20 cellular contexts compared by ENCODE assay signal in the genomic region with DNA sequence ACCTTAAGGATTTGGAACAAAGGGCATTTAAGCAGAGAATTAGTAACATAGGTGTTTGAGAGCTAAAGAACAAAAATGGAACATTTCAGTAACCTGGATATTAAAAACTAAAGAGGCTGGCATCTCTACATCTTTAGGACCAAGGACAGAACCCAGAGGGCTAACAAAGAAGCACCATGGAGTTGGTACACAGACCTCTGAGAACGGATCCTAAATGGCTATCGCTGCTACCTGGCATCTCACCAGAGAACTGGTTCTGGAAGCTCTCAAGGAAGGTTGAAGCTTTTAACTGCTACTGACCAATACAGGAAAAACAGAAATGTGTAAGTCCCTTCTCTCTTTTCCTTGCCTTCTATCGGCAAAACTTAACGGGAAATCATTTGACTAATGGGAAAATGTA.
DNase-seq lines count a peak whose midpoint lies in the region; ATAC-seq and TF ChIP-seq lines count a peak whose summit lies in the region.
"Had no signal": no experiment of that assay in that cellular context is flagged by ENCODE, and none has a peak within 500 bp of the region (broad histone marks: within the 10 kb centered on the region; RNA-seq: fewer than 3 reads in every experiment).

No MANE protein-coding gene starts in this region.

- DNase-seq in SK-N-SH = no peak
- peak; percentile 13 for DNase-seq in LNCaP clone FGC (ENCODE audit: low read depth)
- DNase-seq in cerebellar cortex (ENCODE audit: low spot score) = peak; percentile 58
- no peak for DNase-seq in NCI-H146 (lab: John Stamatoyannopoulos, UW)
- DNase-seq in left cardiac atrium = no peak
- no peak for DNase-seq in left lung
- DNase-seq: Caco-2; CD4-positive, CD25-positive, alpha-beta regulatory T cell; CD8-positive, alpha-beta T cell; DMS153; DND-41; GDM1; GM23248; H9; HFFc6 had no signal

- TF ChIP-seq EP300 in SK-N-SH (IDR thresholded peaks at IDR 0.05; ENCODE audit: borderline replicate concordance in 1 of 2, low read depth in 1 of 2, low read length in 1 of 2) = no peak

- H3K9ac ChIP-seq in SK-N-SH = no peak overlapping the region
- H3K9ac ChIP-seq: BLaER1, GM23248 had no signal

- no peak overlapping the region for H3K4me2 ChIP-seq in SK-N-SH
- H3K4me2 ChIP-seq: BLaER1 had no signal

- H3K27ac ChIP-seq in SK-N-SH (ENCODE audit: low read depth in 2 of 2, low read length in 1 of 2) (no peak overlapping the region), left lung (no peak overlapping the region)
- H3K27ac ChIP-seq: 22Rv1, BLaER1, C4-2B, GM23248 had no signal

- ATAC-seq in SK-N-SH treated with all-trans-retinoic acid at 6 μM for 48 hours (no peak), left cardiac atrium (no peak), left lung (no peak)
- ATAC-seq: CD8-positive, alpha-beta T cell; GM12878 had no signal

- H3K9me3 ChIP-seq in SK-N-SH = no peaks in the 10 kb centered on the region
- no peaks in the 10 kb centered on the region for H3K9me3 ChIP-seq in left lung
- H3K9me3 ChIP-seq: BLaER1, Caco-2 had no signal

- no peaks in the 10 kb centered on the region for H3K9me2 ChIP-seq in SK-N-SH

- no peak for TF ChIP-seq RAD21 in SK-N-SH (IDR thresholded peaks at IDR 0.05; ENCODE audit: low read length)

- CTCF ChIA-PET in SK-N-SH (lab: Yijun Ruan, JAX) = interaction anchor here (1.5 kb wide), 1 partner anchor 8 kb away, joined by 4 read pairs; no protein-coding TSS in a partner anchor

- no peak for TF ChIP-seq CTCF in SK-N-SH (IDR thresholded peaks at IDR 0.05)
- no peak for TF ChIP-seq CTCF in LNCaP clone FGC (IDR thresholded peaks at IDR 0.05; ENCODE audit: control insufficient read depth, extremely low read depth, insufficient read depth)
- no peak for TF ChIP-seq CTCF in left lung (IDR thresholded peaks at IDR 0.05)

- H3F3A ChIP-seq in SK-N-SH (replicated peaks; ENCODE audit: insufficient read depth) = no peaks in the 10 kb centered on the region

- H2AFZ ChIP-seq in SK-N-SH (ENCODE audit: low read depth) = no peak overlapping the region
- H2AFZ ChIP-seq: GM23248 had no signal

- no peaks in the 10 kb centered on the region for H4K20me1 ChIP-seq in SK-N-SH (ENCODE audit: insufficient read depth)
- H4K20me1 ChIP-seq: BLaER1 had no signal

- H3K79me2 ChIP-seq in SK-N-SH (ENCODE audit: insufficient read depth) = no peaks in the 10 kb centered on the region

- H3K4me3 ChIP-seq in SK-N-SH (ENCODE audit: low read depth in 2 of 2, low read length in 1 of 2) (no peak overlapping the region), LNCaP clone FGC (ENCODE audit: low read depth, low read length) (no peak overlapping the region), left lung (no peak overlapping the region)
- H3K4me3 ChIP-seq: BLaER1, GM12878, GM23248 had no signal

- no peaks in the 10 kb centered on the region for H3K36me3 ChIP-seq in SK-N-SH (replicated peaks in 1 of 2; ENCODE audit: control insufficient read depth in 1 of 2, insufficient read depth in 2 of 2, low read length in 1 of 2)
- H3K36me3 ChIP-seq in left lung = no peaks in the 10 kb centered on the region
- H3K36me3 ChIP-seq: BLaER1 had no signal

- 50% methylated on average over 4 of the region's 4 CpGs for WGBS in SK-N-SH (ENCODE audit: low lambda C conversion rate)

- H3K4me1 ChIP-seq in SK-N-SH (ENCODE audit: control insufficient read depth in 1 of 2, insufficient read depth in 2 of 2, low read depth in 1 of 2, low read length in 1 of 2) (no peaks in the 10 kb centered on the region; a peak in 2 of 4 replicates), left lung (no peaks in the 10 kb centered on the region)
- H3K4me1 ChIP-seq: BLaER1, Caco-2 had no signal

- H3K27me3 ChIP-seq in SK-N-SH (ENCODE audit: insufficient read depth) (no peaks in the 10 kb centered on the region), left lung (no peaks in the 10 kb centered on the region)
- H3K27me3 ChIP-seq: BLaER1 had no signal

- intact Hi-C loops in left cardiac atrium (cut with DNase I) (no loop called here), left lung (cut with DNase I) (no loop called here)

- POLR2A ChIA-PET in SK-N-SH (lab: Yijun Ruan, JAX) = no interaction called here

TF ChIP-seq in SK-N-SH, 30 proteins besides CTCF, POLR2A, EP300 and RAD21 (continues in another document):
- TF ChIP-seq RXRA (IDR thresholded peaks at IDR 0.05; ENCODE audit: borderline replicate concordance, low read depth) = no peak
- TF ChIP-seq, protein P1, sequence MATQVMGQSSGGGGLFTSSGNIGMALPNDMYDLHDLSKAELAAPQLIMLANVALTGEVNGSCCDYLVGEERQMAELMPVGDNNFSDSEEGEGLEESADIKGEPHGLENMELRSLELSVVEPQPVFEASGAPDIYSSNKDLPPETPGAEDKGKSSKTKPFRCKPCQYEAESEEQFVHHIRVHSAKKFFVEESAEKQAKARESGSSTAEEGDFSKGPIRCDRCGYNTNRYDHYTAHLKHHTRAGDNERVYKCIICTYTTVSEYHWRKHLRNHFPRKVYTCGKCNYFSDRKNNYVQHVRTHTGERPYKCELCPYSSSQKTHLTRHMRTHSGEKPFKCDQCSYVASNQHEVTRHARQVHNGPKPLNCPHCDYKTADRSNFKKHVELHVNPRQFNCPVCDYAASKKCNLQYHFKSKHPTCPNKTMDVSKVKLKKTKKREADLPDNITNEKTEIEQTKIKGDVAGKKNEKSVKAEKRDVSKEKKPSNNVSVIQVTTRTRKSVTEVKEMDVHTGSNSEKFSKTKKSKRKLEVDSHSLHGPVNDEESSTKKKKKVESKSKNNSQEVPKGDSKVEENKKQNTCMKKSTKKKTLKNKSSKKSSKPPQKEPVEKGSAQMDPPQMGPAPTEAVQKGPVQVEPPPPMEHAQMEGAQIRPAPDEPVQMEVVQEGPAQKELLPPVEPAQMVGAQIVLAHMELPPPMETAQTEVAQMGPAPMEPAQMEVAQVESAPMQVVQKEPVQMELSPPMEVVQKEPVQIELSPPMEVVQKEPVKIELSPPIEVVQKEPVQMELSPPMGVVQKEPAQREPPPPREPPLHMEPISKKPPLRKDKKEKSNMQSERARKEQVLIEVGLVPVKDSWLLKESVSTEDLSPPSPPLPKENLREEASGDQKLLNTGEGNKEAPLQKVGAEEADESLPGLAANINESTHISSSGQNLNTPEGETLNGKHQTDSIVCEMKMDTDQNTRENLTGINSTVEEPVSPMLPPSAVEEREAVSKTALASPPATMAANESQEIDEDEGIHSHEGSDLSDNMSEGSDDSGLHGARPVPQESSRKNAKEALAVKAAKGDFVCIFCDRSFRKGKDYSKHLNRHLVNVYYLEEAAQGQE (IDR thresholded peaks at IDR 0.05; ENCODE audit: low read depth, low read length) = peak; percentile 58; the same call in 1 of the 2 replicates
- TF ChIP-seq, protein P2, sequence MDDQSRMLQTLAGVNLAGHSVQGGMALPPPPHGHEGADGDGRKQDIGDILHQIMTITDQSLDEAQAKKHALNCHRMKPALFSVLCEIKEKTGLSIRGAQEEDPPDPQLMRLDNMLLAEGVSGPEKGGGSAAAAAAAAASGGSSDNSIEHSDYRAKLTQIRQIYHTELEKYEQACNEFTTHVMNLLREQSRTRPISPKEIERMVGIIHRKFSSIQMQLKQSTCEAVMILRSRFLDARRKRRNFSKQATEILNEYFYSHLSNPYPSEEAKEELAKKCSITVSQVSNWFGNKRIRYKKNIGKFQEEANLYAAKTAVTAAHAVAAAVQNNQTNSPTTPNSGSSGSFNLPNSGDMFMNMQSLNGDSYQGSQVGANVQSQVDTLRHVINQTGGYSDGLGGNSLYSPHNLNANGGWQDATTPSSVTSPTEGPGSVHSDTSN (IDR thresholded peaks at IDR 0.05) = no peak

TF ChIP-seq in SK-N-SH treated with all-trans-retinoic acid at 6 μM for 48 hours, 23 proteins besides CTCF, POLR2A, EP300 and RAD21:
- TF ChIP-seq ZNF8 (CRISPR knock-in tag; IDR thresholded peaks at IDR 0.05) (no peak), GLIS3 (CRISPR knock-in tag; IDR thresholded peaks at IDR 0.05) (no peak), PPARA (CRISPR knock-in tag; IDR thresholded peaks at IDR 0.05; ENCODE audit: borderline replicate concordance) (no peak), BACH2 (CRISPR knock-in tag; IDR thresholded peaks at IDR 0.05; ENCODE audit: borderline replicate concordance) (no peak), CSDC2 (CRISPR knock-in tag; IDR thresholded peaks at IDR 0.05) (no peak), ZFP30 (CRISPR knock-in tag; IDR thresholded peaks at IDR 0.05) (no peak), TOX (CRISPR knock-in tag; IDR thresholded peaks at IDR 0.05; ENCODE audit: borderline replicate concordance) (no peak), ZFP3 (CRISPR knock-in tag; IDR thresholded peaks at IDR 0.05) (no peak), ZC3H10 (CRISPR knock-in tag; IDR thresholded peaks at IDR 0.05) (no peak)
- TF ChIP-seq, protein P3, sequence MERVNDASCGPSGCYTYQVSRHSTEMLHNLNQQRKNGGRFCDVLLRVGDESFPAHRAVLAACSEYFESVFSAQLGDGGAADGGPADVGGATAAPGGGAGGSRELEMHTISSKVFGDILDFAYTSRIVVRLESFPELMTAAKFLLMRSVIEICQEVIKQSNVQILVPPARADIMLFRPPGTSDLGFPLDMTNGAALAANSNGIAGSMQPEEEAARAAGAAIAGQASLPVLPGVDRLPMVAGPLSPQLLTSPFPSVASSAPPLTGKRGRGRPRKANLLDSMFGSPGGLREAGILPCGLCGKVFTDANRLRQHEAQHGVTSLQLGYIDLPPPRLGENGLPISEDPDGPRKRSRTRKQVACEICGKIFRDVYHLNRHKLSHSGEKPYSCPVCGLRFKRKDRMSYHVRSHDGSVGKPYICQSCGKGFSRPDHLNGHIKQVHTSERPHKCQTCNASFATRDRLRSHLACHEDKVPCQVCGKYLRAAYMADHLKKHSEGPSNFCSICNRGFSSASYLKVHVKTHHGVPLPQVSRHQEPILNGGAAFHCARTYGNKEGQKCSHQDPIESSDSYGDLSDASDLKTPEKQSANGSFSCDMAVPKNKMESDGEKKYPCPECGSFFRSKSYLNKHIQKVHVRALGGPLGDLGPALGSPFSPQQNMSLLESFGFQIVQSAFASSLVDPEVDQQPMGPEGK (CRISPR knock-in tag; IDR thresholded peaks at IDR 0.05; ENCODE audit: borderline replicate concordance) = no peak

Comparison
In these comparisons a context has a peak if more than half of its experiments do, and no peak if none do; other contexts are left out.
1. DNase-seq: peak in LNCaP clone FGC (single experiment) and cerebellar cortex (single experiment); none in SK-N-SH (single experiment), NCI-H146 (single experiment), left cardiac atrium (single experiment) and left lung (0 of 2).